26 cellular contexts compared by ENCODE assay signal in genomic region chr11:1774886-1775285, GRCh38. TPM values are rescaled to one million over a fixed set of nuclear protein-coding genes. Genes with fewer than 3 reads are reported as not detected.
A peak's percentile ranks its signal among the peaks of the same experiment; 100 is the strongest.
DNase-seq lines count a peak whose midpoint lies in the region; ATAC-seq lines count a peak whose summit lies in the region.
"Had no signal": no experiment of that assay in that cellular context is flagged by ENCODE, and none has a peak within 500 bp of the region (broad histone marks: within the 10 kb centered on the region; RNA-seq: fewer than 3 reads in every experiment).

No MANE protein-coding gene starts in this region.

- H3K36me3 Mint-ChIP-seq in activated CD8-positive, alpha-beta T cell treated with anti-CD3 and anti-CD28 coated beads, Interleukin-2, amount 10 ng/mL, durations not matched to agents 7 days and 5 days (ENCODE audit: low read depth): no peaks in the 10 kb centered on the region
- H3K36me3 Mint-ChIP-seq: CD4-positive, CD25-positive, alpha-beta regulatory T cell had no signal

- H3K27ac Mint-ChIP-seq in activated CD8-positive, alpha-beta T cell treated with anti-CD3 and anti-CD28 coated beads, Interleukin-2, amount 10 ng/mL, durations not matched to agents 7 days and 5 days: no peak overlapping the region
- H3K27ac Mint-ChIP-seq: CD4-positive, CD25-positive, alpha-beta regulatory T cell; GM23338 had no signal

- POLR2A ChIA-PET in activated CD8-positive, alpha-beta T cell treated with anti-CD3 and anti-CD28 coated beads, Interleukin-2, amount 10 ng/mL, durations not matched to agents 7 days and 5 days (lab: Charles Lee): no interaction called here

- no peaks in the 10 kb centered on the region for H3K9me3 Mint-ChIP-seq in activated CD8-positive, alpha-beta T cell treated with anti-CD3 and anti-CD28 coated beads, Interleukin-2, amount 10 ng/mL, durations not matched to agents 7 days and 5 days (ENCODE audit: insufficient read depth)
- H3K9me3 Mint-ChIP-seq: CD4-positive, CD25-positive, alpha-beta regulatory T cell had no signal

- CTCF ChIA-PET in activated CD8-positive, alpha-beta T cell treated with anti-CD3 and anti-CD28 coated beads, Interleukin-2, amount 10 ng/mL, durations not matched to agents 7 days and 5 days (lab: Charles Lee): no interaction called here

- no peak overlapping the region for H3K4me3 Mint-ChIP-seq in activated CD8-positive, alpha-beta T cell treated with anti-CD3 and anti-CD28 coated beads, Interleukin-2, amount 10 ng/mL, durations not matched to agents 7 days and 5 days
- H3K4me3 Mint-ChIP-seq: CD4-positive, CD25-positive, alpha-beta regulatory T cell; GM23338 had no signal

- no peak for ATAC-seq in Right ventricle myocardium superior (ENCODE audit: poor library complexity)
- ATAC-seq in left lobe of liver: no peak
- ATAC-seq in activated CD8-positive, alpha-beta T cell treated with anti-CD3 and anti-CD28 coated beads, Interleukin-2, amount 10 ng/mL, durations not matched to agents 7 days and 5 days: no peak
- no peak for ATAC-seq in HG03135 (IDR thresholded peaks at IDR 0.05; ENCODE audit: unreplicated experiment)
- ATAC-seq: GM23338, PC-3 had no signal

- H3K27me3 Mint-ChIP-seq in activated CD8-positive, alpha-beta T cell treated with anti-CD3 and anti-CD28 coated beads, Interleukin-2, amount 10 ng/mL, durations not matched to agents 7 days and 5 days (ENCODE audit: low read depth): peaks cover 13% of the 10 kb centered on the region
- H3K27me3 Mint-ChIP-seq: CD4-positive, CD25-positive, alpha-beta regulatory T cell had no signal

- H3K4me1 Mint-ChIP-seq in activated CD8-positive, alpha-beta T cell treated with anti-CD3 and anti-CD28 coated beads, Interleukin-2, amount 10 ng/mL, durations not matched to agents 7 days and 5 days (ENCODE audit: low read depth): peaks cover 29% of the 10 kb centered on the region

- intact Hi-C loops in cardiac septum (cut with DNase I) (no loop called here), Right ventricle myocardium superior (cut with DNase I) (no loop called here), posterior vena cava (cut with DNase I) (no loop called here)

- DNase-seq in cardiac septum (ENCODE audit: low spot score) (peak; percentile 57), Right ventricle myocardium superior (no peak), left lobe of liver (ENCODE audit: low spot score) (peak; percentile 40), posterior vena cava (ENCODE audit: low spot score) (peak; percentile 44), cerebellar nuclear complex (lab: John Stamatoyannopoulos, UW) (no peak)
- DNase-seq in activated CD8-positive, alpha-beta T cell treated with anti-CD3 and anti-CD28 coated beads, Interleukin-2, amount 10 ng/mL, durations not matched to agents 7 days and 5 days: no peak
- DNase-seq: CD4-positive, CD25-positive, alpha-beta regulatory T cell; DMS53; HCEC 1CT; IMR-90; KG1; MG63; NCI-H2029; NCI-H446; NCI-H526; NCI-H82; NK-92 treated with Interleukin-12 subunit alpha and Interleukin-12 subunit beta, amount 100 ng/mL, for 24 hours; PC-3; RPMI8226; SHP77 had no signal

RNA-seq across cellular contexts. Expression of gene CTSD, which starts 11.2 kb away (rescaled TPM):
- 521 TPM for total RNA-seq in cardiac septum
- total RNA-seq in Right ventricle myocardium superior: 986 TPM
- total RNA-seq in left lobe of liver: 564 TPM
- 100 to 1,000 TPM; 351 to 519 TPM for total RNA-seq in posterior vena cava
- 100 to 1,000 TPM; 153 to 172 TPM for total RNA-seq in activated CD8-positive, alpha-beta T cell treated with anti-CD3 and anti-CD28 coated beads, Interleukin-2, amount 10 ng/mL, durations not matched to agents 7 days and 5 days

RNA-seq across cellular contexts. Expression of gene IFITM10, which starts 24.5 kb away (rescaled TPM):
- total RNA-seq in cardiac septum (2.0 TPM), Right ventricle myocardium superior (1.1 TPM), left lobe of liver (15.7 TPM), posterior vena cava (1 to 10 TPM; 1.4 to 2.4 TPM)
- total RNA-seq in activated CD8-positive, alpha-beta T cell treated with anti-CD3 and anti-CD28 coated beads, Interleukin-2, amount 10 ng/mL, durations not matched to agents 7 days and 5 days: 1 to 10 TPM in 1 of 2 experiments, under 1 TPM in 1; 0.63 to 1.0 TPM
- total RNA-seq: G401, GM23338, SK-MEL-5 had no signal

RNA-seq across cellular contexts. Expression of gene SYT8, which starts 59.9 kb away (rescaled TPM):
- total RNA-seq in cardiac septum: not detected
- not detected for total RNA-seq in Right ventricle myocardium superior
- total RNA-seq in left lobe of liver: 0.30 TPM
- not detected for total RNA-seq in posterior vena cava
- not detected for total RNA-seq in activated CD8-positive, alpha-beta T cell treated with anti-CD3 and anti-CD28 coated beads, Interleukin-2, amount 10 ng/mL, durations not matched to agents 7 days and 5 days
- total RNA-seq: A172; CD4-positive, CD25-positive, alpha-beta regulatory T cell; Daoy; G401; GM23338; IMR-90; SK-MEL-5 had no signal

Comparison
In these comparisons a context has a peak if more than half of its experiments do, and no peak if none do; other contexts are left out.
1. DNase-seq: peak in cardiac septum (single experiment), left lobe of liver (single experiment) and posterior vena cava (single experiment); none in Right ventricle myocardium superior (single experiment), activated CD8-positive, alpha-beta T cell treated with anti-CD3 and anti-CD28 coated beads, Interleukin-2, amount 10 ng/mL, durations not matched to agents 7 days and 5 days (single experiment) and cerebellar nuclear complex (0 of 2).